In the genomic region with DNA sequence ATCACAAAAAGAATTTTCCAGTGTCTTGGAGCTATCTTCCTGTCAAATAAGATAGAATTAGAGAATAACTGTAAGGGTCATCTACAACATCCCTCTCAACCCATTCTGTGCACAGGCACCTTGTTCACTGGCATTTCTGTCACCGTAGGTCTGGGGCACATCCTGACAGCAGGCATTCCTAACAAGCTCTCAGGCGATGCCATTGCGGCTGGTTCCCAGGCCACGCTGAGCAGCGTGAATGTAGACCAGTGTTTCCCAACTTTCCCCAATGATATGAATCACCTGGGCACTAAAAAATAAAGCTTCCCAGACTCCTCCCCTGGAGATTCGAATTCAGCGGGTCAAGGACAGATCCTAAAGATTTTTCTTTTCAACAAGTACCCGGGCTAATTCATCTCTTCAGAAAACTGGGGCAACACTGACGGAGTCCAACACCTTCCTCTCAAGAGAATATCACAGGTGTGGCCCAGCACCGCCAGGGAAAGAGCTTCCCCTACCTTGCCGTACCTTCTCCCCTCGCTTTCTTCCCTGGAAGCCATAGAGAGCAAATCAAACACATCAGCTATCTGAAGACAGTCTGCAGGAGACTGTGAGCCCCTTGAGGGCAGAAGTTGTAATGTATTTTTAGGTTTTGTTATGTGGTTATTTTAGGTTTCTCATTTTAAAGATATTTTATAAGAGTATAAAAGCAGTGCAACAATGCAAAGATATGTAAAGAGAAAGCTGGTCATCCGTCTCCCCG, we compare ENCODE assay signal across 1 cellular context.
TF ChIP-seq lines count a peak whose summit lies in the region.

No MANE protein-coding gene starts in this region.

TF ChIP-seq in A549, 52 proteins besides CTCF, POLR2A, EP300 and RAD21 (continued from another document):
- TF ChIP-seq, protein P1, sequence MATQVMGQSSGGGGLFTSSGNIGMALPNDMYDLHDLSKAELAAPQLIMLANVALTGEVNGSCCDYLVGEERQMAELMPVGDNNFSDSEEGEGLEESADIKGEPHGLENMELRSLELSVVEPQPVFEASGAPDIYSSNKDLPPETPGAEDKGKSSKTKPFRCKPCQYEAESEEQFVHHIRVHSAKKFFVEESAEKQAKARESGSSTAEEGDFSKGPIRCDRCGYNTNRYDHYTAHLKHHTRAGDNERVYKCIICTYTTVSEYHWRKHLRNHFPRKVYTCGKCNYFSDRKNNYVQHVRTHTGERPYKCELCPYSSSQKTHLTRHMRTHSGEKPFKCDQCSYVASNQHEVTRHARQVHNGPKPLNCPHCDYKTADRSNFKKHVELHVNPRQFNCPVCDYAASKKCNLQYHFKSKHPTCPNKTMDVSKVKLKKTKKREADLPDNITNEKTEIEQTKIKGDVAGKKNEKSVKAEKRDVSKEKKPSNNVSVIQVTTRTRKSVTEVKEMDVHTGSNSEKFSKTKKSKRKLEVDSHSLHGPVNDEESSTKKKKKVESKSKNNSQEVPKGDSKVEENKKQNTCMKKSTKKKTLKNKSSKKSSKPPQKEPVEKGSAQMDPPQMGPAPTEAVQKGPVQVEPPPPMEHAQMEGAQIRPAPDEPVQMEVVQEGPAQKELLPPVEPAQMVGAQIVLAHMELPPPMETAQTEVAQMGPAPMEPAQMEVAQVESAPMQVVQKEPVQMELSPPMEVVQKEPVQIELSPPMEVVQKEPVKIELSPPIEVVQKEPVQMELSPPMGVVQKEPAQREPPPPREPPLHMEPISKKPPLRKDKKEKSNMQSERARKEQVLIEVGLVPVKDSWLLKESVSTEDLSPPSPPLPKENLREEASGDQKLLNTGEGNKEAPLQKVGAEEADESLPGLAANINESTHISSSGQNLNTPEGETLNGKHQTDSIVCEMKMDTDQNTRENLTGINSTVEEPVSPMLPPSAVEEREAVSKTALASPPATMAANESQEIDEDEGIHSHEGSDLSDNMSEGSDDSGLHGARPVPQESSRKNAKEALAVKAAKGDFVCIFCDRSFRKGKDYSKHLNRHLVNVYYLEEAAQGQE (IDR thresholded peaks at IDR 0.05), result no peak
- TF ChIP-seq MYC (IDR thresholded peaks at IDR 0.05; ENCODE audit: borderline replicate concordance, low read length), result no peak
- TF ChIP-seq RARB (CRISPR knock-in tag; IDR thresholded peaks at IDR 0.05), result no peak
- no peak for TF ChIP-seq KDM1A (IDR thresholded peaks at IDR 0.05; ENCODE audit: low read depth)
